In genomic region chr14:55191101-55191880, GRCh38 we compare ENCODE assay signal across 8 cellular contexts. TPM values are rescaled to one million over a fixed set of nuclear protein-coding genes. Genes with fewer than 3 reads are reported as not detected.
DNase-seq lines count a peak whose midpoint lies in the region; ATAC-seq and TF ChIP-seq lines count a peak whose summit lies in the region.

Gene DLGAP5, minus strand, starts transcription at chr14:55191585. Its CDS starts 2,406 bp downstream, at chr14:55189179.

- H3K36me3 ChIP-seq in adipocyte (ENCODE audit: control insufficient read depth, insufficient read depth, low read length, severe bottlenecking) = no peaks in the 10 kb centered on the region
- no peaks in the 10 kb centered on the region for H3K36me3 ChIP-seq in heart left ventricle
- no peaks in the 10 kb centered on the region for H3K36me3 ChIP-seq in upper lobe of left lung

- no peaks in the 10 kb centered on the region for H3K9me3 ChIP-seq in adipocyte (ENCODE audit: control insufficient read depth, low read length)
- H3K9me3 ChIP-seq in heart left ventricle = no peaks in the 10 kb centered on the region
- no peaks in the 10 kb centered on the region for H3K9me3 ChIP-seq in upper lobe of left lung

- no peaks in the 10 kb centered on the region for H3K27me3 Mint-ChIP-seq in T-cell

- H3K4me3 ChIP-seq in adipocyte (ENCODE audit: low read length) (peak within 1 kb of the TSS; percentile 94), heart left ventricle (peak within 1 kb of the TSS; percentile 24 to 76 (median 64)), upper lobe of left lung (peak within 1 kb of the TSS; percentile 44 to 67 (median 53))

- H3K4me1 Mint-ChIP-seq in T-cell = peaks cover 13 to 20% (median 17%) of the 10 kb centered on the region in 3 donors

- H3K27me3 ChIP-seq in adipocyte (replicated peaks; ENCODE audit: control insufficient read depth, insufficient read depth, low read length) (no peaks in the 10 kb centered on the region), heart left ventricle (no peaks in the 10 kb centered on the region), upper lobe of left lung (no peaks in the 10 kb centered on the region)

- ATAC-seq in HG02870 (IDR thresholded peaks at IDR 0.05; ENCODE audit: unreplicated experiment) (peak; percentile 98), T-cell (replicated peaks in 1 of 4) (peak; percentile 97 to 99 (median 98)), heart left ventricle (peak; percentile 97 to 100 (median 99)), upper lobe of left lung (ENCODE audit: low FRiP score in 2 of 2) (peak; percentile 98 to 99)

- peak within 1 kb of the TSS; percentile 81 to 89 (median 89) for H3K4me3 Mint-ChIP-seq in T-cell

- H3K36me3 Mint-ChIP-seq in T-cell = no peaks in the 10 kb centered on the region

- peak within 1 kb of the TSS in 8 of 12 donors; percentile 7 to 73 (median 57) for H3K27ac ChIP-seq in heart left ventricle
- H3K27ac ChIP-seq in upper lobe of left lung = peak within 1 kb of the TSS in 2 of 4 donors; percentile 14 to 71

- H3K9me3 Mint-ChIP-seq in T-cell = no peaks in the 10 kb centered on the region

- CTCF ChIA-PET in T-cell (lab: Charles Lee) = interaction anchor here in 1 of 2 donors (0.6 kb wide), 2 partner anchors 156 to 387 kb away, joined by 3 read pairs; no protein-coding TSS in a partner anchor

- peaks cover 18% of the 10 kb centered on the region for H3K4me1 ChIP-seq in adipocyte (ENCODE audit: control insufficient read depth, insufficient read depth, low read length)
- peaks cover 0 to 13% (median 5%) of the 10 kb centered on the region in 12 donors for H3K4me1 ChIP-seq in heart left ventricle
- peaks cover 5 to 11% (median 6%) of the 10 kb centered on the region in 4 donors for H3K4me1 ChIP-seq in upper lobe of left lung

- peak within 1 kb of the TSS; percentile 30 to 49 for H3K27ac Mint-ChIP-seq in T-cell

- H3K9ac ChIP-seq in adipocyte (ENCODE audit: low read length) = peak within 1 kb of the TSS; percentile 84

- POLR2A ChIA-PET in T-cell (lab: Charles Lee) = interaction anchor here in 1 of 2 donors (0.5 to 0.6 kb wide), 4 partner anchors 10 to 1299 kb away, joined by 3 to 8 read pairs (median 6); no protein-coding TSS in a partner anchor

- DNase-seq in GM13977 (ENCODE audit: low spot score) (peak; percentile 92), NCI-H146 (lab: John Stamatoyannopoulos, UW) (peak; percentile 97), T-cell (peak; percentile 64 to 90 (median 83)), adipocyte (ENCODE audit: low read depth) (peak; percentile 99), heart left ventricle (peak; percentile 92 to 94 (median 93)), pons (ENCODE audit: low spot score) (peak; percentile 99), upper lobe of left lung (peak; percentile 89 to 95)

- 0 to 1% (median 0%) methylated on average over 41 to 45 of the region's 45 CpGs for WGBS in heart left ventricle, 4 donors
- 0% methylated on average over 32 to 41 of the region's 45 CpGs for WGBS in upper lobe of left lung, 2 donors

- intact Hi-C loops in heart left ventricle (cut with DNase I) = no loop called here

- peak in 1 of 2 donors; percentile 33 for TF ChIP-seq POLR2A in heart left ventricle (IDR thresholded peaks at IDR 0.05)
- TF ChIP-seq POLR2A in upper lobe of left lung (IDR thresholded peaks at IDR 0.05) = peak in 1 of 4 donors; percentile 45

- TF ChIP-seq EP300 in upper lobe of left lung (IDR thresholded peaks at IDR 0.05) = no peak

- TF ChIP-seq CTCF in GM13977 (IDR thresholded peaks at IDR 0.05; ENCODE audit: extremely low read depth, insufficient read depth, missing control alignments) (no peak), heart left ventricle (IDR thresholded peaks at IDR 0.05) (no peak), upper lobe of left lung (IDR thresholded peaks at IDR 0.05) (no peak)

- in situ Hi-C loops in GM13977 (cut with MboI; ENCODE audit: low pct_unique_long_range_greater_than_20kb, low sequenced_read_pairs, unreplicated experiment) = no loop called here

RNA-seq across cellular contexts. Expression of gene DLGAP5, which starts in this region (rescaled TPM):
- 1 to 10 TPM in 1 of 5 donors, under 1 TPM in 4; 0.41 to 1.3 (median 0.73) TPM for total RNA-seq in T-cell
- total RNA-seq in heart left ventricle = 10 to 100 TPM in 1 of 9 donors, under 1 TPM in 6, not detected in 2; 0.12 to 11.1 (median 0.65) TPM
- under 1 TPM in 1 of 2 donors, not detected in 1; 0.12 TPM for polyA plus RNA-seq in heart left ventricle
- total RNA-seq in upper lobe of left lung = 1 to 10 TPM in 2 of 6 donors, under 1 TPM in 2, not detected in 2; 0.39 to 1.6 (median 0.87) TPM
